Comparison of ENCODE assay signal across 11 cellular contexts in genomic region chrY:14344648-14345333, GRCh38.
DNase-seq lines count a peak whose midpoint lies in the region; ATAC-seq lines count a peak whose summit lies in the region.
"Had no signal": no experiment of that assay in that cellular context is flagged by ENCODE, and none has a peak within 500 bp of the region (broad histone marks: within the 10 kb centered on the region; RNA-seq: fewer than 3 reads in every experiment).

No MANE protein-coding gene starts in this region.

- H3K27ac Mint-ChIP-seq in naive thymus-derived CD4-positive, alpha-beta T cell: peak overlapping the region in 5 of 9 donors; percentile 11 to 79 (median 74)
- H3K27ac Mint-ChIP-seq: mesothelial cell of epicardium had no signal

- H3K9me3 Mint-ChIP-seq in naive thymus-derived CD4-positive, alpha-beta T cell: peaks cover 0 to 2% (median 0%) of the 10 kb centered on the region in 11 donors
- H3K9me3 Mint-ChIP-seq: mesothelial cell of epicardium had no signal

- H3K4me3 Mint-ChIP-seq in naive thymus-derived CD4-positive, alpha-beta T cell: peak overlapping the region in 5 of 10 donors; percentile 60 to 81 (median 79)
- H3K4me3 Mint-ChIP-seq: mesothelial cell of epicardium had no signal

- H3K27me3 Mint-ChIP-seq in naive thymus-derived CD4-positive, alpha-beta T cell: peaks cover 0 to 14% (median 0%) of the 10 kb centered on the region in 5 donors

- H3K9me3 ChIP-seq in naive thymus-derived CD4-positive, alpha-beta T cell (ENCODE audit: control insufficient read depth in 2 of 3, low read length in 3 of 3): no peaks in the 10 kb centered on the region

- H3K27me3 ChIP-seq in naive thymus-derived CD4-positive, alpha-beta T cell (ENCODE audit: control insufficient read depth in 2 of 2, insufficient read depth in 2 of 2, low read length in 2 of 2): no peaks in the 10 kb centered on the region

- POLR2A ChIA-PET in naive thymus-derived CD4-positive, alpha-beta T cell (lab: Charles Lee): no interaction called here

- CTCF ChIA-PET in naive thymus-derived CD4-positive, alpha-beta T cell (lab: Charles Lee): no interaction called here

- no peaks in the 10 kb centered on the region for H3K36me3 ChIP-seq in naive thymus-derived CD4-positive, alpha-beta T cell (ENCODE audit: control insufficient read depth in 2 of 3, insufficient read depth in 3 of 3, low read length in 3 of 3)

- ATAC-seq in GM18519 (IDR thresholded peaks at IDR 0.05; ENCODE audit: low FRiP score, unreplicated experiment) (peak; percentile 59), HG02798 (IDR thresholded peaks at IDR 0.05; ENCODE audit: poor library complexity, unreplicated experiment) (peak; percentile 54), HG02852 (IDR thresholded peaks at IDR 0.05; ENCODE audit: unreplicated experiment) (no peak), HG02885 (IDR thresholded peaks at IDR 0.05; ENCODE audit: poor library complexity, unreplicated experiment) (no peak)
- ATAC-seq in activated CD4-positive, CD25-positive, alpha-beta regulatory T cell treated with anti-CD3 and anti-CD28 coated beads, Interleukin-2, amount 50 U/mL, for 24 hours: peak; percentile 56 to 62
- peak; percentile 60 for ATAC-seq in naive thymus-derived CD4-positive, alpha-beta T cell

- peak overlapping the region; percentile 58 for H3K4me3 ChIP-seq in naive thymus-derived CD4-positive, alpha-beta T cell (ENCODE audit: low read length)

- H3K4me1 ChIP-seq in naive thymus-derived CD4-positive, alpha-beta T cell (ENCODE audit: control insufficient read depth in 2 of 2, insufficient read depth in 2 of 2, low read length in 2 of 2): peaks cover 11 to 17% of the 10 kb centered on the region in 2 donors

- H3K36me3 Mint-ChIP-seq in naive thymus-derived CD4-positive, alpha-beta T cell: peaks cover 0 to 14% (median 0%) of the 10 kb centered on the region in 5 donors
- H3K36me3 Mint-ChIP-seq: mesothelial cell of epicardium had no signal

- intact Hi-C loops in naive thymus-derived CD4-positive, alpha-beta T cell (cut with micrococcal nuclease): loop anchor here (5.0 to 10.0 kb wide), 5 partner anchors 87 to 1682 kb away; partner anchors contain the start of gene DDX3Y (in 1 of the 2)

- peak in 2 of 9 donors; percentile 22 to 52 for DNase-seq in naive thymus-derived CD4-positive, alpha-beta T cell
- DNase-seq in NCI-H146 (lab: John Stamatoyannopoulos, UW) (no peak), GM03348 (ENCODE audit: low spot score) (no peak)
- DNase-seq: NCI-H69 had no signal

- H3K27ac ChIP-seq in naive thymus-derived CD4-positive, alpha-beta T cell (ENCODE audit: low read depth, low read length): no peak overlapping the region
- H3K27ac ChIP-seq: HL-60 had no signal

- H3K4me1 Mint-ChIP-seq in naive thymus-derived CD4-positive, alpha-beta T cell: peaks cover 0 to 51% (median 11%) of the 10 kb centered on the region in 7 donors
- H3K4me1 Mint-ChIP-seq: mesothelial cell of epicardium had no signal

Comparison
In these comparisons a context has a peak if more than half of its experiments do, and no peak if none do; other contexts are left out.
1. ATAC-seq: peak in GM18519 (single experiment), HG02798 (single experiment), activated CD4-positive, CD25-positive, alpha-beta regulatory T cell treated with anti-CD3 and anti-CD28 coated beads, Interleukin-2, amount 50 U/mL, for 24 hours (2 of 2) and naive thymus-derived CD4-positive, alpha-beta T cell (single experiment); none in HG02852 (single experiment) and HG02885 (single experiment).